Comparison of ENCODE assay signal across 16 cellular contexts in the genomic region with DNA sequence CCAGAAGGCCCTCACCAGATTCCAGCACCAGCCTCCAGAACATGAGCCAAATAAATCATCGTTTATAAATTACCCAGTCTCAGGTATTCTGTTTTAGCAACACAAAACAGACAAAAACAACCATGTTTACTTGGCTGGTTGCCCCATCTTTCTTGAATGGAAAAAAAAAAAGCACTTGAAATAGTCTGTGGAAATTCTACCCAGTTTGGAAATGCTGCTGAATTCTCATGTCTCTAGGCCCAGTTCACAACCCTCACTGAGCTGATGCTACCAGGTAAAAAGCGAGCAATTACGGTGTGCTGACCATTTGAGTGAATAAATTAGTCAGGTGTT. TPM values are rescaled to one million over a fixed set of nuclear protein-coding genes. Genes with fewer than 3 reads are reported as not detected.
A peak's percentile ranks its signal among the peaks of the same experiment; 100 is the strongest.
DNase-seq lines count a peak whose midpoint lies in the region; ATAC-seq and TF ChIP-seq lines count a peak whose summit lies in the region.
"Had no signal": no experiment of that assay in that cellular context is flagged by ENCODE, and none has a peak within 500 bp of the region (broad histone marks: within the 10 kb centered on the region; RNA-seq: fewer than 3 reads in every experiment).

No MANE protein-coding gene starts in this region.

- no peaks in the 10 kb centered on the region for H4K20me1 ChIP-seq in smooth muscle cell (ENCODE audit: low read depth)
- H4K20me1 ChIP-seq: BLaER1 treated with 17β-estradiol and CSF1 and Interleukin-3, amounts not matched to agents 10 nM and 100 nM had no signal

- no peaks in the 10 kb centered on the region for H3K27me3 ChIP-seq in brain microvascular endothelial cell (replicated peaks)
- H3K27me3 ChIP-seq in lower lobe of right lung (ENCODE audit: low read depth): no peaks in the 10 kb centered on the region
- no peaks in the 10 kb centered on the region for H3K27me3 ChIP-seq in uterus
- no peaks in the 10 kb centered on the region for H3K27me3 ChIP-seq in smooth muscle cell (ENCODE audit: low read depth)
- H3K27me3 ChIP-seq: BLaER1 treated with 17β-estradiol and CSF1 and Interleukin-3, amounts not matched to agents 10 nM and 100 nM had no signal

- H3K9ac ChIP-seq in smooth muscle cell (ENCODE audit: low read depth): no peak overlapping the region
- H3K9ac ChIP-seq: BLaER1 treated with 17β-estradiol and CSF1 and Interleukin-3, amounts not matched to agents 10 nM and 100 nM had no signal

- no peaks in the 10 kb centered on the region for H3K79me2 ChIP-seq in smooth muscle cell (ENCODE audit: low read depth)

- H3K27me3 Mint-ChIP-seq in activated CD8-positive, alpha-beta memory T cell treated with anti-CD3 and anti-CD28 coated beads, Interleukin-2, amount 10 ng/mL, durations not matched to agents 7 days and 5 days: no peaks in the 10 kb centered on the region

- ATAC-seq in lower lobe of right lung: no peak
- no peak for ATAC-seq in activated CD8-positive, alpha-beta memory T cell treated with anti-CD3 and anti-CD28 coated beads, Interleukin-2, amount 10 ng/mL, durations not matched to agents 7 days and 5 days

- no peak overlapping the region for H3K27ac Mint-ChIP-seq in activated CD8-positive, alpha-beta memory T cell treated with anti-CD3 and anti-CD28 coated beads, Interleukin-2, amount 10 ng/mL, durations not matched to agents 7 days and 5 days

- DNase-seq in DMS53 (lab: John Stamatoyannopoulos, UW): peak; percentile 39
- DNase-seq in DMS53 treated with DMSO at 0.1 percent for 48 hours (lab: John Stamatoyannopoulos, UW; ENCODE audit: unreplicated experiment): no peak
- DNase-seq in brain microvascular endothelial cell: no peak
- DNase-seq in lower lobe of right lung: no peak
- DNase-seq in uterus: no peak
- DNase-seq in smooth muscle cell (lab: John Stamatoyannopoulos, UW; ENCODE audit: unreplicated experiment): no peak
- no peak for DNase-seq in activated CD4-positive, CD25-positive, alpha-beta regulatory T cell (lab: John Stamatoyannopoulos, UW)
- DNase-seq in activated CD8-positive, alpha-beta memory T cell treated with anti-CD3 and anti-CD28 coated beads, Interleukin-2, amount 10 ng/mL, durations not matched to agents 7 days and 5 days: no peak
- DNase-seq: DMS 273 treated with DMSO at 0.1 percent for 48 hours, EL, NCI-H1417, NCI-H2081, NCI-H345, Right ventricle myocardium superior had no signal

- 96% methylated on average over 3 of the region's 3 CpGs for WGBS in smooth muscle cell (ENCODE audit: low lambda C conversion rate)

- in situ Hi-C loops in brain microvascular endothelial cell (cut with HindIII; ENCODE audit: low pct_ligation_motif_present, low sequenced_read_pairs): no loop called here

- no peak overlapping the region for H3K4me3 Mint-ChIP-seq in activated CD8-positive, alpha-beta memory T cell treated with anti-CD3 and anti-CD28 coated beads, Interleukin-2, amount 10 ng/mL, durations not matched to agents 7 days and 5 days

- no peaks in the 10 kb centered on the region for H3K36me3 Mint-ChIP-seq in activated CD8-positive, alpha-beta memory T cell treated with anti-CD3 and anti-CD28 coated beads, Interleukin-2, amount 10 ng/mL, durations not matched to agents 7 days and 5 days

- H2AFZ ChIP-seq in smooth muscle cell (ENCODE audit: low read depth): no peak overlapping the region

- intact Hi-C loops in lower lobe of right lung (cut with DNase I) (no loop called here), uterus (cut with DNase I; ENCODE audit: low total_unique reads) (no loop called here)

- peaks cover 18% of the 10 kb centered on the region for H3F3A ChIP-seq in smooth muscle cell (ENCODE audit: low read depth)

- H3K36me3 ChIP-seq in brain microvascular endothelial cell (replicated peaks): no peaks in the 10 kb centered on the region
- no peaks in the 10 kb centered on the region for H3K36me3 ChIP-seq in lower lobe of right lung
- no peaks in the 10 kb centered on the region for H3K36me3 ChIP-seq in uterus
- no peaks in the 10 kb centered on the region for H3K36me3 ChIP-seq in smooth muscle cell (ENCODE audit: low read depth)
- H3K36me3 ChIP-seq: BLaER1 treated with 17β-estradiol and CSF1 and Interleukin-3, amounts not matched to agents 10 nM and 100 nM had no signal

- no peak overlapping the region for H3K4me2 ChIP-seq in smooth muscle cell
- H3K4me2 ChIP-seq: BLaER1 treated with 17β-estradiol and CSF1 and Interleukin-3, amounts not matched to agents 10 nM and 100 nM had no signal

- CTCF ChIA-PET in activated CD8-positive, alpha-beta memory T cell treated with anti-CD3 and anti-CD28 coated beads, Interleukin-2, amount 10 ng/mL, durations not matched to agents 7 days and 5 days (lab: Charles Lee): interaction anchor here (2.0 kb wide), 1 partner anchor 43 kb away, joined by 8 read pairs; no protein-coding TSS in a partner anchor

- TF ChIP-seq POLR2A in uterus (IDR thresholded peaks at IDR 0.05): no peak

- H3K27ac ChIP-seq in brain microvascular endothelial cell (peak overlapping the region; percentile 99), lower lobe of right lung (peak overlapping the region; percentile 72), uterus (peak overlapping the region; percentile 71 to 77), smooth muscle cell (ENCODE audit: low read depth) (no peak overlapping the region)
- H3K27ac ChIP-seq: 22Rv1; BLaER1 treated with 17β-estradiol and CSF1 and Interleukin-3, amounts not matched to agents 10 nM and 100 nM had no signal

- H3K4me3 ChIP-seq in brain microvascular endothelial cell (ENCODE audit: low read depth, low read length): no peak overlapping the region
- H3K4me3 ChIP-seq in lower lobe of right lung: no peak overlapping the region
- H3K4me3 ChIP-seq in uterus: no peak overlapping the region
- H3K4me3 ChIP-seq in smooth muscle cell: no peak overlapping the region
- H3K4me3 ChIP-seq: BLaER1 treated with 17β-estradiol and CSF1 and Interleukin-3, amounts not matched to agents 10 nM and 100 nM had no signal

- H3K9me3 ChIP-seq in lower lobe of right lung (no peaks in the 10 kb centered on the region), uterus (no peaks in the 10 kb centered on the region), smooth muscle cell (replicated peaks; ENCODE audit: low read depth) (no peaks in the 10 kb centered on the region)
- H3K9me3 ChIP-seq: BLaER1 treated with 17β-estradiol and CSF1 and Interleukin-3, amounts not matched to agents 10 nM and 100 nM had no signal

- H3K4me1 Mint-ChIP-seq in activated CD8-positive, alpha-beta memory T cell treated with anti-CD3 and anti-CD28 coated beads, Interleukin-2, amount 10 ng/mL, durations not matched to agents 7 days and 5 days: peaks cover 6% of the 10 kb centered on the region

- TF ChIP-seq CTCF in brain microvascular endothelial cell (IDR thresholded peaks at IDR 0.05; ENCODE audit: low read depth, low read length, missing control alignments) (no peak), lower lobe of right lung (IDR thresholded peaks at IDR 0.05) (no peak), uterus (IDR thresholded peaks at IDR 0.05) (no peak), smooth muscle cell (IDR thresholded peaks at IDR 0.05; ENCODE audit: borderline replicate concordance, insufficient read depth, poor library complexity, severe bottlenecking) (no peak)

- no peaks in the 10 kb centered on the region for H3K9me3 Mint-ChIP-seq in activated CD8-positive, alpha-beta memory T cell treated with anti-CD3 and anti-CD28 coated beads, Interleukin-2, amount 10 ng/mL, durations not matched to agents 7 days and 5 days (ENCODE audit: low read depth)

- H3K4me1 ChIP-seq in lower lobe of right lung (peaks cover 81% of the 10 kb centered on the region), uterus (peaks cover 5 to 40% of the 10 kb centered on the region in 2 donors), smooth muscle cell (ENCODE audit: low read depth) (peaks cover 17% of the 10 kb centered on the region)

RNA-seq across cellular contexts. Expression of a gene that starts 30.9 kb away (rescaled TPM):
- 102 TPM for total RNA-seq in lower lobe of right lung
- total RNA-seq in uterus: 100 to 1,000 TPM in 3 of 4 donors, 10 to 100 TPM in 1; 52.0 to 152 (median 104) TPM
- total RNA-seq in smooth muscle cell: 91.5 and 95.0 TPM in 2 replicates
- 60.1 and 64.7 TPM in 2 replicates for polyA plus RNA-seq in smooth muscle cell
- 10 to 100 TPM; 19.4 to 20.6 TPM for total RNA-seq in activated CD8-positive, alpha-beta memory T cell treated with anti-CD3 and anti-CD28 coated beads, Interleukin-2, amount 10 ng/mL, durations not matched to agents 7 days and 5 days

RNA-seq across cellular contexts. Expression of a gene that starts 38.7 kb away (rescaled TPM):
- 65.8 TPM for total RNA-seq in lower lobe of right lung
- 100 to 1,000 TPM in 1 of 4 donors, 10 to 100 TPM in 3; 12.8 to 398 (median 50.5) TPM for total RNA-seq in uterus
- 9.8 and 15.3 TPM in 2 replicates for total RNA-seq in smooth muscle cell
- polyA plus RNA-seq in smooth muscle cell: 6.6 and 10.2 TPM in 2 replicates
- not detected for total RNA-seq in activated CD8-positive, alpha-beta memory T cell treated with anti-CD3 and anti-CD28 coated beads, Interleukin-2, amount 10 ng/mL, durations not matched to agents 7 days and 5 days

Comparison
In these comparisons a context has a peak if more than half of its experiments do, and no peak if none do; other contexts are left out.
1. RNA of a gene that starts 38.7 kb away (total RNA-seq): 65.8 TPM in lower lobe of right lung (single experiment), 12.8 to 398 TPM in uterus and 9.8 to 15.3 TPM in smooth muscle cell; not detected in activated CD8-positive, alpha-beta memory T cell treated with anti-CD3 and anti-CD28 coated beads, Interleukin-2, amount 10 ng/mL, durations not matched to agents 7 days and 5 days; every median in the first group is over 10 times any median in the second.